33 cellular contexts compared by ENCODE assay signal in genomic region chr17:5809056-5809455, GRCh38.
"Had no signal": no experiment of that assay in that cellular context is flagged by ENCODE, and none has a peak within 500 bp of the region (broad histone marks: within the 10 kb centered on the region; RNA-seq: fewer than 3 reads in every experiment).

No MANE protein-coding gene starts in this region.

- H3K4me3 Mint-ChIP-seq: activated B cell treated with CpG ODN at 0.5 μM for 24 hours; activated CD8-positive, alpha-beta T cell treated with anti-CD3 and anti-CD28 coated beads for 36 hours; activated naive CD8-positive, alpha-beta T cell; activated T-cell treated with anti-CD3 and anti-CD28 coated beads, Interleukin-2, amount 50 U/mL, for 24 hours; activated T-helper 17 cell treated with anti-CD3 and anti-CD28 coated beads, Interleukin-2, amount 50 U/mL, for 72 hours; central memory CD8-positive, alpha-beta T cell; dendritic cell treated with granulocyte-macrophage colony-stimulating factor and Interleukin-4, amounts not matched to agents 40 ng/mL and 50 ng/mL, for 4 days; effector memory CD8-positive, alpha-beta T cell; T-helper 17 cell; T-helper 2 cell treated with Interferon-gamma antibody and Interleukin-4, amounts not matched to agents 5 μg/mL and 100 μg/mL, for 36 hours had no signal

- DNase-seq: activated B cell treated with CpG ODN at 0.5 μM for 24 hours; activated CD4-positive, alpha-beta T cell treated with anti-CD3 and anti-CD28 coated beads for 48 hours; activated CD4-positive, alpha-beta T cell treated with anti-CD3 and anti-CD28 coated beads, Interleukin-2, amount 50 U/mL, for 1 hour; activated CD4-positive, alpha-beta T cell treated with anti-CD3 and anti-CD28 coated beads, Interleukin-2, amount 50 U/mL, for 48 hours; activated CD8-positive, alpha-beta memory T cell treated with anti-CD3 and anti-CD28 coated beads, Interleukin-2, amount 50 U/mL, for 48 hours; activated CD8-positive, alpha-beta T cell treated with anti-CD3 and anti-CD28 coated beads for 36 hours; activated effector memory CD4-positive, alpha-beta T cell treated with Interleukin-2 at 50 U/mL for 16 hours; activated gamma-delta T cell treated with Interleukin-2 at 50 U/mL for 16 hours; activated naive CD4-positive, alpha-beta T cell treated with anti-CD3 and anti-CD28 coated beads, Interleukin-2, amount 50 U/mL, for 16 hours; activated naive CD4-positive, alpha-beta T cell treated with Interleukin-2 at 50 U/mL for 16 hours; activated T-cell treated with anti-CD3 and anti-CD28 coated beads for 4 hours; activated T-cell treated with anti-CD3 and anti-CD28 coated beads, Interleukin-2, amount 50 U/mL, for 24 hours; amniotic stem cell; anterior cingulate cortex; brain microvascular endothelial cell; dorsolateral prefrontal cortex; effector CD4-positive, alpha-beta T cell; effector memory CD8-positive, alpha-beta T cell; foreskin keratinocyte; gastrocnemius medialis; glutamatergic neuron; heart left ventricle; T-helper 1 cell; T-helper 17 cell; T1000; WERI-Rb-1 had no signal

- H3K27ac Mint-ChIP-seq: activated B cell treated with CpG ODN at 0.5 μM for 24 hours; activated CD8-positive, alpha-beta T cell treated with anti-CD3 and anti-CD28 coated beads for 36 hours; activated naive CD8-positive, alpha-beta T cell; activated T-cell treated with anti-CD3 and anti-CD28 coated beads, Interleukin-2, amount 50 U/mL, for 24 hours; activated T-helper 17 cell treated with anti-CD3 and anti-CD28 coated beads, Interleukin-2, amount 50 U/mL, for 72 hours; dendritic cell treated with granulocyte-macrophage colony-stimulating factor and Interleukin-4, amounts not matched to agents 40 ng/mL and 50 ng/mL, for 4 days; effector memory CD8-positive, alpha-beta T cell; T-helper 17 cell; T-helper 2 cell treated with Interferon-gamma antibody and Interleukin-4, amounts not matched to agents 5 μg/mL and 100 μg/mL, for 36 hours had no signal

- H3K4me1 Mint-ChIP-seq: activated B cell treated with CpG ODN at 0.5 μM for 24 hours; activated T-helper 17 cell treated with anti-CD3 and anti-CD28 coated beads, Interleukin-2, amount 50 U/mL, for 72 hours; central memory CD8-positive, alpha-beta T cell; T-helper 17 cell had no signal

- ATAC-seq: activated CD4-positive, CD25-positive, alpha-beta regulatory T cell treated with anti-CD3 and anti-CD28 coated beads, Interleukin-2, amount 50 U/mL, for 24 hours; activated CD8-positive, alpha-beta T cell treated with anti-CD3 and anti-CD28 coated beads for 36 hours; activated T-helper 17 cell treated with anti-CD3 and anti-CD28 coated beads, Interleukin-2, amount 50 U/mL, for 72 hours; effector memory CD8-positive, alpha-beta T cell; esophagus mucosa; foreskin keratinocyte; gastrocnemius medialis; heart left ventricle; T-helper 17 cell had no signal
